Comparison of ENCODE assay signal across 8 cellular contexts in genomic region chr1:26959722-26960624, GRCh38. TPM values are rescaled to one million over a fixed set of nuclear protein-coding genes. Genes with fewer than 3 reads are reported as not detected.
A peak's percentile ranks its signal among the peaks of the same experiment; 100 is the strongest.
DNase-seq lines count a peak whose midpoint lies in the region; ATAC-seq, FAIRE-seq and TF ChIP-seq lines count a peak whose summit lies in the region.

KDF1 (minus strand) TSS chr1:26960468; CDS start chr1:26952380, 8,088 bp downstream.

- FAIRE-seq in endothelial cell of umbilical vein (lab: Jason Lieb, UNC), result no peak

- H3K36me3 ChIP-seq in ACC112 (ENCODE audit: insufficient read depth, low read length), result peaks cover 3% of the 10 kb centered on the region; the same call in 1 of the 2 replicates
- no peaks in the 10 kb centered on the region for H3K36me3 ChIP-seq in endothelial cell of umbilical vein (ENCODE audit: control insufficient read depth in 2 of 2, extremely low read depth in 1 of 2, insufficient read depth in 2 of 2, low read length in 2 of 2)
- no peaks in the 10 kb centered on the region for H3K36me3 ChIP-seq in neural cell (ENCODE audit: insufficient read depth, low read length)

- H3K9me3 Mint-ChIP-seq in activated CD4-positive, alpha-beta memory T cell treated with anti-CD3 and anti-CD28 coated beads, Interleukin-2, amount 10 ng/mL, durations not matched to agents 7 days and 5 days, result peaks cover 4% of the 10 kb centered on the region

- H2AFZ ChIP-seq in ACC112 (ENCODE audit: low read length, unreplicated experiment) (no peak within 1 kb of the TSS), endothelial cell of umbilical vein (ENCODE audit: low read depth, low read length) (no peak within 1 kb of the TSS), neural cell (ENCODE audit: low read depth, low read length) (no peak within 1 kb of the TSS)

- no peaks in the 10 kb centered on the region for H3K9me3 ChIP-seq in endothelial cell of umbilical vein (replicated peaks; ENCODE audit: control insufficient read depth, insufficient read depth, low read length)
- H3K9me3 ChIP-seq in neural cell (ENCODE audit: low read length), result no peaks in the 10 kb centered on the region

- H3K4me1 ChIP-seq in ACC112 (ENCODE audit: control insufficient read depth, insufficient read depth, low read length, unreplicated experiment) (peaks cover 15% of the 10 kb centered on the region), endothelial cell of umbilical vein (ENCODE audit: control insufficient read depth, extremely low read depth, insufficient read depth, low read length) (peaks cover 16% of the 10 kb centered on the region)

- peaks cover 8% of the 10 kb centered on the region for H3K4me1 Mint-ChIP-seq in activated CD4-positive, alpha-beta memory T cell treated with anti-CD3 and anti-CD28 coated beads, Interleukin-2, amount 10 ng/mL, durations not matched to agents 7 days and 5 days

- BruUV-seq in endothelial cell of umbilical vein (replicated peaks; lab: Mats Ljungman, UMichigan), result no TSS peak

- no peak for ATAC-seq in HG03442 (IDR thresholded peaks at IDR 0.05; ENCODE audit: unreplicated experiment)

- H3K4me3 ChIP-seq in ACC112 (ENCODE audit: low read depth, low read length) (peak within 1 kb of the TSS; percentile 42; the same call in 1 of the 2 replicates), endothelial cell of umbilical vein (replicated peaks in 1 of 3; ENCODE audit: insufficient read depth in 1 of 3, low read depth in 1 of 3, low read length in 3 of 3) (no peak within 1 kb of the TSS), neural cell (ENCODE audit: low read length) (peak within 1 kb of the TSS; percentile 66)

- H3K4me2 ChIP-seq in endothelial cell of umbilical vein (ENCODE audit: insufficient read depth, low read length) (no peak within 1 kb of the TSS), neural cell (ENCODE audit: low read length) (peak within 1 kb of the TSS; percentile 24)

- no peaks in the 10 kb centered on the region for H3K36me3 Mint-ChIP-seq in activated CD4-positive, alpha-beta memory T cell treated with anti-CD3 and anti-CD28 coated beads, Interleukin-2, amount 10 ng/mL, durations not matched to agents 7 days and 5 days (ENCODE audit: low read depth)

- no peak within 1 kb of the TSS for H3K27ac ChIP-seq in ACC112 (ENCODE audit: low read depth, low read length)
- no peak within 1 kb of the TSS for H3K27ac ChIP-seq in endothelial cell of umbilical vein (ENCODE audit: insufficient read depth, low read depth, low read length)
- H3K27ac ChIP-seq in neural cell (ENCODE audit: low read length), result no peak within 1 kb of the TSS

- no peak for TF ChIP-seq POLR2A in endothelial cell of umbilical vein (IDR thresholded peaks at IDR 0.05; ENCODE audit: low read depth, low read length)

- peak; percentile 69 for DNase-seq in NCI-H1436 (lab: John Stamatoyannopoulos, UW)
- peak; percentile 29 for DNase-seq in activated CD4-positive, alpha-beta memory T cell treated with anti-CD3 and anti-CD28 coated beads, Interleukin-2, amount 10 ng/mL, durations not matched to agents 7 days and 5 days
- DNase-seq in endothelial cell of umbilical vein (ENCODE audit: low read depth, low spot score), result no peak
- no peak for DNase-seq in HEK293T (ENCODE audit: extremely low spot score)
- DNase-seq in COLO829 (ENCODE audit: low spot score), result no peak

- H4K20me1 ChIP-seq in endothelial cell of umbilical vein (replicated peaks; ENCODE audit: control insufficient read depth, extremely low read depth, insufficient read depth, low read length) (no peaks in the 10 kb centered on the region), neural cell (ENCODE audit: insufficient read depth) (no peaks in the 10 kb centered on the region)

- H3F3A ChIP-seq in neural cell (ENCODE audit: insufficient read depth, low read length, poor library complexity, severe bottlenecking), result no peaks in the 10 kb centered on the region

- H3K27me3 ChIP-seq in ACC112 (ENCODE audit: insufficient read depth, low read length), result peaks cover 32% of the 10 kb centered on the region
- H3K27me3 ChIP-seq in endothelial cell of umbilical vein (ENCODE audit: control insufficient read depth in 2 of 2, insufficient read depth in 2 of 2, low read length in 2 of 2), result peaks cover 22 to 24% of the 10 kb centered on the region in 2 experiments
- H3K27me3 ChIP-seq in neural cell (ENCODE audit: insufficient read depth, low read depth, low read length), result peaks cover 51% of the 10 kb centered on the region

- H3K9ac ChIP-seq in endothelial cell of umbilical vein (replicated peaks; ENCODE audit: extremely low read depth, insufficient read depth, low read length), result no peak within 1 kb of the TSS
- no peak within 1 kb of the TSS for H3K9ac ChIP-seq in neural cell (ENCODE audit: low read length)

- no peak for TF ChIP-seq CTCF in endothelial cell of umbilical vein (IDR thresholded peaks at IDR 0.05; ENCODE audit: extremely low read depth in 1 of 2, insufficient read depth in 1 of 2, low read depth in 1 of 2, low read length in 2 of 2)
- TF ChIP-seq CTCF in neural cell (IDR thresholded peaks at IDR 0.05; ENCODE audit: poor library complexity, severe bottlenecking), result peak; percentile 55

- H3K79me2 ChIP-seq in ACC112 (ENCODE audit: control insufficient read depth, insufficient read depth, low read length, unreplicated experiment), result no peaks in the 10 kb centered on the region
- H3K79me2 ChIP-seq in endothelial cell of umbilical vein (ENCODE audit: control insufficient read depth, insufficient read depth, low read length), result no peaks in the 10 kb centered on the region
- H3K79me2 ChIP-seq in neural cell (replicated peaks; ENCODE audit: insufficient read depth, low read length), result no peaks in the 10 kb centered on the region

- TF ChIP-seq EP300 in neural cell (conservative IDR thresholded peaks at IDR 0.05; ENCODE audit: poor library complexity, severe bottlenecking), result no peak

- peak within 1 kb of the TSS; percentile 55 for H3K4me3 Mint-ChIP-seq in activated CD4-positive, alpha-beta memory T cell treated with anti-CD3 and anti-CD28 coated beads, Interleukin-2, amount 10 ng/mL, durations not matched to agents 7 days and 5 days

- POLR2A ChIA-PET in activated CD4-positive, alpha-beta memory T cell treated with anti-CD3 and anti-CD28 coated beads, Interleukin-2, amount 10 ng/mL, durations not matched to agents 7 days and 5 days (lab: Charles Lee), result interaction anchor here (0.6 to 1.4 kb wide), 3 partner anchors 14 to 306 kb away, joined by 3 to 4 read pairs (median 3); no protein-coding TSS in a partner anchor
- POLR2A ChIA-PET in endothelial cell of umbilical vein (lab: Charles Lee) (no interaction called here), HEK293T (lab: Yijun Ruan, JAX) (interaction anchor here (1.1 kb wide), 1 partner anchor 14 kb away, joined by 3 read pairs; no protein-coding TSS in a partner anchor)

- no peak within 1 kb of the TSS for H3K27ac Mint-ChIP-seq in activated CD4-positive, alpha-beta memory T cell treated with anti-CD3 and anti-CD28 coated beads, Interleukin-2, amount 10 ng/mL, durations not matched to agents 7 days and 5 days

- H3K27me3 Mint-ChIP-seq in activated CD4-positive, alpha-beta memory T cell treated with anti-CD3 and anti-CD28 coated beads, Interleukin-2, amount 10 ng/mL, durations not matched to agents 7 days and 5 days, result peaks cover 50% of the 10 kb centered on the region

- H3K9me1 ChIP-seq in endothelial cell of umbilical vein (replicated peaks; ENCODE audit: control insufficient read depth, extremely low read depth, insufficient read depth, low read length), result no peaks in the 10 kb centered on the region

- CTCF ChIA-PET in activated CD4-positive, alpha-beta memory T cell treated with anti-CD3 and anti-CD28 coated beads, Interleukin-2, amount 10 ng/mL, durations not matched to agents 7 days and 5 days (lab: Charles Lee), result interaction anchor here (0.6 kb wide), 1 partner anchor 91 kb away, joined by 3 read pairs; no protein-coding TSS in a partner anchor
- CTCF ChIA-PET in endothelial cell of umbilical vein (lab: Charles Lee), result no interaction called here
- CTCF ChIA-PET in HEK293T (lab: Yijun Ruan, JAX), result interaction anchor here (0.6 kb wide), 1 partner anchor 251 kb away, joined by 3 read pairs; no protein-coding TSS in a partner anchor

- intact Hi-C loops in endothelial cell of umbilical vein (cut with micrococcal nuclease), result no loop called here

- dilution Hi-C loops in endothelial cell of umbilical vein (cut with MboI; ENCODE audit: extremely low pct_ligation_motif_present, low sequenced_read_pairs), result no loop called here

- no peaks in the 10 kb centered on the region for H3K9me2 ChIP-seq in neural cell (ENCODE audit: insufficient read depth, low read length)

- TF ChIP-seq RAD21 in neural cell (conservative IDR thresholded peaks at IDR 0.05), result no peak

TF ChIP-seq in endothelial cell of umbilical vein, 7 proteins besides CTCF, POLR2A, EP300 and RAD21:
- peak; percentile 100 for TF ChIP-seq EZH2 (IDR thresholded peaks at IDR 0.05; ENCODE audit: borderline replicate concordance, low read depth, low read length, severe bottlenecking)
- TF ChIP-seq GATA2 (IDR thresholded peaks at IDR 0.05; ENCODE audit: insufficient read depth, insufficient read length, low read depth, low read length), result no peak

TF ChIP-seq in neural cell, 6 proteins besides CTCF, POLR2A, EP300 and RAD21 (continues in another document):
- TF ChIP-seq POLR2AphosphoS5 (IDR thresholded peaks at IDR 0.05) (no peak), EZH2 (IDR thresholded peaks at IDR 0.05; ENCODE audit: borderline replicate concordance, insufficient read depth, low read length, poor library complexity, severe bottlenecking) (peak; percentile 49)

TF ChIP-seq in HEK293T, 16 proteins besides CTCF, POLR2A, EP300 and RAD21 (continues in another document):
- TF ChIP-seq FOXK2 (IDR thresholded peaks at IDR 0.05) (no peak), FOXA1 (IDR thresholded peaks at IDR 0.05) (no peak), HDGF (IDR thresholded peaks at IDR 0.05; ENCODE audit: borderline replicate concordance) (no peak), SUZ12 (IDR thresholded peaks at IDR 0.05) (no peak), FOXM1 (IDR thresholded peaks at IDR 0.05; ENCODE audit: borderline replicate concordance) (no peak)

RNA-seq across cellular contexts. Expression of gene KDF1, which starts in this region (rescaled TPM):
- total RNA-seq in activated CD4-positive, alpha-beta memory T cell treated with anti-CD3 and anti-CD28 coated beads, Interleukin-2, amount 10 ng/mL, durations not matched to agents 7 days and 5 days, result under 1 TPM in 1 of 2 experiments, not detected in 1; 0.13 TPM
- total RNA-seq in endothelial cell of umbilical vein, result not detected in 2 replicates
- polyA plus RNA-seq in endothelial cell of umbilical vein (0.05 TPM in 1 of 2 replicates, not detected in the other), neural cell (not detected in 2 replicates)
- polyA plus RNA-seq in endothelial cell of umbilical vein (2011; cell fraction: cytosol; rRNA removed), result not detected in 2 replicates
- polyA plus RNA-seq in endothelial cell of umbilical vein (2011; cell fraction: nucleus; rRNA removed), result not detected in 2 replicates
- polyA plus RNA-seq in endothelial cell of umbilical vein (2012), result not detected in 2 replicates
- polyA minus RNA-seq in endothelial cell of umbilical vein (0.40 TPM in 1 of 2 replicates, not detected in the other), neural cell (not detected in 2 replicates)
- polyA minus RNA-seq in endothelial cell of umbilical vein (2011; cell fraction: cytosol; rRNA and poly(A)+ RNA removed), result not detected
- not detected in 2 replicates for polyA minus RNA-seq in endothelial cell of umbilical vein (2011; cell fraction: nucleus; rRNA and poly(A)+ RNA removed)

Comparison
In these comparisons a context has a peak if more than half of its experiments do, and no peak if none do; other contexts are left out.
1. Peak in DNase-seq in activated CD4-positive, alpha-beta memory T cell treated with anti-CD3 and anti-CD28 coated beads, Interleukin-2, amount 10 ng/mL, durations not matched to agents 7 days and 5 days; RNA of the gene not detected or under 1 TPM.
2. H3K4me3 ChIP-seq: peak in ACC112 (single experiment) and neural cell (single experiment); none in endothelial cell of umbilical vein (0 of 3).